Comparison of ENCODE assay signal across 8 cellular contexts in the genomic region with DNA sequence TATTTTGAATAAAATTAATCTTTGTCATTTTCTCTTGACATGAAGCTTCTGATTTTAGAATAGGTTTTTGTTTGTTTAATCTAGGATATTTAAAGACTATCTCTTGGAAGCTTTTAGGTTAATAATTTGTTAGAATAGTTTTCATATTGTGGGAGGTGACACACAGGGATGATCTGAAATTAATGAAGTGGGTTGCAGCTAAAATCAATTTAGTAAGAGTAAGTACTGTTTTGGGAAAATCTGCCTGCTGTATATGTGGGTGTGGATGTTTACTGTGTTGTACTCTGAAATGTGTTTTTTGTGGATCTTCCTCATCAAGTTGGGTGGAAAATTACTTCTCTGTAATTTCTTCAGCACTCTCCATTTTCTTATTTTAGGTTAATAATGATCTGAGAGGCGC.
A peak's percentile ranks its signal among the peaks of the same experiment; 100 is the strongest.
DNase-seq lines count a peak whose midpoint lies in the region; ATAC-seq and TF ChIP-seq lines count a peak whose summit lies in the region.

No MANE protein-coding gene starts in this region.

- no peaks in the 10 kb centered on the region for H3K27me3 Mint-ChIP-seq in nephron (ENCODE audit: low read depth)

- CTCF ChIA-PET in AG04449 (lab: Yijun Ruan, JAX) = interaction anchor here (1.4 to 1.6 kb wide), 2 partner anchors 20 to 123 kb away, joined by 3 to 4 read pairs; no protein-coding TSS in a partner anchor

- no peak for DNase-seq in AG04449 (ENCODE audit: low read depth, low spot score)
- DNase-seq in coronary artery (ENCODE audit: low spot score) = no peak
- no peak for DNase-seq in NK-92 treated with Interleukin-12 subunit alpha and Interleukin-12 subunit beta, amount 100 ng/mL, for 24 hours (lab: John Stamatoyannopoulos, UW)
- DNase-seq in activated CD4-positive, alpha-beta T cell treated with anti-CD3 and anti-CD28 coated beads, Interleukin-2, amount 50 U/mL, for 48 hours = no peak

- peak overlapping the region; percentile 92 for H2AFZ ChIP-seq in Loucy (ENCODE audit: low read length)

- no peaks in the 10 kb centered on the region for H3K9me3 ChIP-seq in Loucy (ENCODE audit: insufficient read depth, low read depth, low read length)

- no peaks in the 10 kb centered on the region for H3K27me3 ChIP-seq in Loucy (ENCODE audit: insufficient read depth, low read length, poor library complexity, severe bottlenecking)

- ATAC-seq in GM19455 (IDR thresholded peaks at IDR 0.05; ENCODE audit: unreplicated experiment) (no peak), GM18867 (IDR thresholded peaks at IDR 0.05; ENCODE audit: unreplicated experiment) (no peak)

- peak overlapping the region; percentile 79 for H3K4me2 ChIP-seq in Loucy (ENCODE audit: low read depth, low read length, poor library complexity, severe bottlenecking)

- no peaks in the 10 kb centered on the region for H3K9me3 Mint-ChIP-seq in nephron

- no peaks in the 10 kb centered on the region for H3K36me3 ChIP-seq in Loucy (ENCODE audit: insufficient read depth, low read length)

- H3K4me3 ChIP-seq in AG04449 (ENCODE audit: low read depth, low read length) (peak overlapping the region; percentile 52), Loucy (ENCODE audit: low read length, poor library complexity, severe bottlenecking) (peak overlapping the region; percentile 69), coronary artery (peak overlapping the region; percentile 63)

- H3K9ac ChIP-seq in Loucy (ENCODE audit: low read depth, low read length, poor library complexity, severe bottlenecking) = peak overlapping the region; percentile 52

- peaks cover 25% of the 10 kb centered on the region for H3K4me1 Mint-ChIP-seq in nephron

- H3F3A ChIP-seq in Loucy (ENCODE audit: low read depth) = no peaks in the 10 kb centered on the region

- peaks cover 21% of the 10 kb centered on the region for H3K4me1 ChIP-seq in Loucy (ENCODE audit: insufficient read depth, low read length, poor library complexity, severe bottlenecking)

- H3K4me3 Mint-ChIP-seq in nephron = peak overlapping the region in 2 of 3 experiments; percentile 57 to 65

- no peak overlapping the region for H3K27ac ChIP-seq in coronary artery

- H3K27ac Mint-ChIP-seq in nephron = peak overlapping the region; percentile 82 to 84 (median 84)

- POLR2A ChIA-PET in AG04449 (lab: Yijun Ruan, JAX) = no interaction called here

- H4K20me1 ChIP-seq in Loucy (ENCODE audit: insufficient read depth, low read length, poor library complexity, severe bottlenecking) = no peaks in the 10 kb centered on the region

- TF ChIP-seq CTCF in AG04449 (IDR thresholded peaks at IDR 0.05; ENCODE audit: insufficient read depth, low read length, missing control alignments) (no peak), Loucy (conservative IDR thresholded peaks at IDR 0.05; ENCODE audit: low read length) (no peak), coronary artery (IDR thresholded peaks at IDR 0.05) (no peak), nephron (IDR thresholded peaks at IDR 0.05; ENCODE audit: unreplicated experiment in 3 of 3) (no peak)

- H3K36me3 Mint-ChIP-seq in nephron (ENCODE audit: low read depth) = peaks cover 24% of the 10 kb centered on the region

- H3K79me2 ChIP-seq in Loucy (ENCODE audit: insufficient read depth, low read length) = no peaks in the 10 kb centered on the region

- H3K9me2 ChIP-seq in Loucy (replicated peaks; ENCODE audit: low read depth, low read length) = no peaks in the 10 kb centered on the region
